ENCODE assay signal across 18 cellular contexts in genomic region chr12:32125455-32126084, GRCh38. TPM values are rescaled to one million over a fixed set of nuclear protein-coding genes. Genes with fewer than 3 reads are reported as not detected.
DNase-seq lines count a peak whose midpoint lies in the region; FAIRE-seq and TF ChIP-seq lines count a peak whose summit lies in the region.
"Had no signal": no experiment of that assay in that cellular context is flagged by ENCODE, and none has a peak within 500 bp of the region (broad histone marks: within the 10 kb centered on the region; RNA-seq: fewer than 3 reads in every experiment).

No MANE protein-coding gene starts in this region.

- no peak overlapping the region for H4K5ac ChIP-seq in H9 (ENCODE audit: insufficient read length, low read depth, low read length)

- H2AFZ ChIP-seq in H9 (ENCODE audit: low read length): no peak overlapping the region
- no peak overlapping the region for H2AFZ ChIP-seq in endothelial cell of umbilical vein (ENCODE audit: low read depth, low read length)

- H3K9ac ChIP-seq in H9 (ENCODE audit: extremely low read depth, insufficient read length, low read length) (no peak overlapping the region), endothelial cell of umbilical vein (replicated peaks; ENCODE audit: extremely low read depth, insufficient read depth, low read length) (no peak overlapping the region)

- H3K27me3 ChIP-seq in H9 (ENCODE audit: insufficient read depth, low read length) (no peaks in the 10 kb centered on the region), endothelial cell of umbilical vein (ENCODE audit: control insufficient read depth in 2 of 2, insufficient read depth in 2 of 2, low read length in 2 of 2) (no peaks in the 10 kb centered on the region), stomach (no peaks in the 10 kb centered on the region)
- H3K27me3 ChIP-seq: transverse colon had no signal

- no peak overlapping the region for H4K8ac ChIP-seq in H9 (replicated peaks; ENCODE audit: insufficient read length, low read depth, low read length)

- TF ChIP-seq POLR2A in endothelial cell of umbilical vein (IDR thresholded peaks at IDR 0.05; ENCODE audit: low read depth, low read length): no peak
- no peak for TF ChIP-seq POLR2A in stomach (IDR thresholded peaks at IDR 0.05)
- no peak for TF ChIP-seq POLR2A in GM12892 (IDR thresholded peaks at IDR 0.05; ENCODE audit: low read depth, low read length)

- intact Hi-C loops in endothelial cell of umbilical vein (cut with micrococcal nuclease) (no loop called here), stomach (cut with DNase I; ENCODE audit: low total_unique reads) (no loop called here)

- FAIRE-seq in endothelial cell of umbilical vein (lab: Jason Lieb, UNC) (peak; percentile 59), GM12892 (lab: Jason Lieb, UNC) (no peak)
- FAIRE-seq: small intestine had no signal

- H3K36me3 ChIP-seq in endothelial cell of umbilical vein (ENCODE audit: control insufficient read depth in 2 of 2, extremely low read depth in 1 of 2, insufficient read depth in 2 of 2, low read length in 2 of 2) (no peaks in the 10 kb centered on the region), stomach (no peaks in the 10 kb centered on the region)
- H3K36me3 ChIP-seq: transverse colon had no signal

- no peak overlapping the region for H3K4me3 Mint-ChIP-seq in H9
- H3K4me3 Mint-ChIP-seq: activated naive CD8-positive, alpha-beta T cell treated with anti-CD3 and anti-CD28 coated beads for 36 hours; CD14-positive monocyte; central memory CD8-positive, alpha-beta T cell; naive thymus-derived CD4-positive, alpha-beta T cell had no signal

- DNase-seq in H9 (no peak), NCI-H226 (peak; percentile 42), endothelial cell of umbilical vein (ENCODE audit: low read depth, low spot score) (no peak), retinal pigment epithelial cell (ENCODE audit: low read depth) (peak; percentile 74), stomach (no peak), GM12892 (ENCODE audit: insufficient read length) (no peak), NCI-H1930 (lab: John Stamatoyannopoulos, UW) (no peak)
- DNase-seq: activated CD4-positive, alpha-beta T cell treated with anti-CD3 and anti-CD28 coated beads for 48 hours; activated naive CD8-positive, alpha-beta T cell treated with anti-CD3 and anti-CD28 coated beads for 36 hours; activated T-cell treated with anti-CD3 and anti-CD28 coated beads, Interleukin-2, amount 50 U/mL, for 48 hours; DMS53; foreskin melanocyte; KBM-7; naive thymus-derived CD4-positive, alpha-beta T cell; small intestine; transverse colon had no signal

- no peaks in the 10 kb centered on the region for H3K23me2 ChIP-seq in H9 (ENCODE audit: insufficient read length, low read depth, low read length, poor library complexity, severe bottlenecking)

- H4K91ac ChIP-seq in H9 (ENCODE audit: insufficient read length, low read depth, low read length): no peak overlapping the region

- H3K36me3 Mint-ChIP-seq in H9 (ENCODE audit: insufficient read depth in 1 of 3, low read depth in 3 of 3): peaks cover 7 to 35% (median 16%) of the 10 kb centered on the region in 3 experiments; a peak in 6 of 7 replicates
- H3K36me3 Mint-ChIP-seq: activated naive CD8-positive, alpha-beta T cell treated with anti-CD3 and anti-CD28 coated beads for 36 hours; CD14-positive monocyte had no signal

- no peak overlapping the region for H2AK5ac ChIP-seq in H9 (ENCODE audit: insufficient read length, low read length)

- H3K56ac ChIP-seq in H9 (ENCODE audit: insufficient read length, low read depth, low read length): no peak overlapping the region

- no peak overlapping the region for H2BK12ac ChIP-seq in H9 (ENCODE audit: insufficient read length, low read depth, low read length)

- peaks cover 5% of the 10 kb centered on the region; the same call in 1 of the 2 replicates for H3K4me1 ChIP-seq in H9 (ENCODE audit: insufficient read depth, low read length)
- peaks cover under 1% of the 10 kb centered on the region for H3K4me1 ChIP-seq in endothelial cell of umbilical vein (ENCODE audit: control insufficient read depth, extremely low read depth, insufficient read depth, low read length)
- no peaks in the 10 kb centered on the region for H3K4me1 ChIP-seq in stomach
- H3K4me1 ChIP-seq: transverse colon had no signal

- peaks cover 33 to 40% of the 10 kb centered on the region in 2 experiments for H3K4me1 Mint-ChIP-seq in H9
- H3K4me1 Mint-ChIP-seq: CD14-positive monocyte had no signal

- H3K27ac Mint-ChIP-seq in H9: peak overlapping the region; percentile 16 to 90 (median 24); a peak in 6 of 7 replicates
- H3K27ac Mint-ChIP-seq: activated naive CD8-positive, alpha-beta T cell treated with anti-CD3 and anti-CD28 coated beads for 36 hours; CD14-positive monocyte had no signal

- H3K27ac ChIP-seq in H9 (ENCODE audit: insufficient read length, low read depth, low read length) (no peak overlapping the region), endothelial cell of umbilical vein (ENCODE audit: insufficient read depth, low read depth, low read length) (no peak overlapping the region), stomach (no peak overlapping the region)
- H3K27ac ChIP-seq: transverse colon had no signal

- CTCF ChIA-PET in endothelial cell of umbilical vein (lab: Charles Lee): interaction anchor here (0.7 to 1.8 kb wide), 5 partner anchors 9 to 430 kb away, joined by 3 to 6 read pairs (median 4); partner anchors contain the start of gene BICD1

- H3K9me3 ChIP-seq in H9 (ENCODE audit: control insufficient read depth, low read depth, low read length): no peaks in the 10 kb centered on the region
- no peaks in the 10 kb centered on the region for H3K9me3 ChIP-seq in endothelial cell of umbilical vein (replicated peaks; ENCODE audit: control insufficient read depth, insufficient read depth, low read length)
- no peaks in the 10 kb centered on the region for H3K9me3 ChIP-seq in stomach
- H3K9me3 ChIP-seq: transverse colon had no signal

- no peaks in the 10 kb centered on the region for H4K20me1 ChIP-seq in H9 (ENCODE audit: control insufficient read depth, insufficient read depth, insufficient read length)
- H4K20me1 ChIP-seq in endothelial cell of umbilical vein (replicated peaks; ENCODE audit: control insufficient read depth, extremely low read depth, insufficient read depth, low read length): no peaks in the 10 kb centered on the region

- no peak overlapping the region for H3K4ac ChIP-seq in H9 (ENCODE audit: low read depth, low read length)

- no peak overlapping the region for H3T11ph ChIP-seq in H9 (ENCODE audit: low read length)

- H3K4me3 ChIP-seq in endothelial cell of umbilical vein (replicated peaks in 1 of 3; ENCODE audit: insufficient read depth in 1 of 3, low read depth in 1 of 3, low read length in 3 of 3): no peak overlapping the region
- no peak overlapping the region for H3K4me3 ChIP-seq in retinal pigment epithelial cell (ENCODE audit: low read length)
- H3K4me3 ChIP-seq in stomach: no peak overlapping the region
- H3K4me3 ChIP-seq: transverse colon had no signal

- H3K18ac ChIP-seq in H9 (ENCODE audit: insufficient read length, low read depth, low read length): no peak overlapping the region

- no peaks in the 10 kb centered on the region for H3K9me3 Mint-ChIP-seq in H9
- H3K9me3 Mint-ChIP-seq: activated naive CD8-positive, alpha-beta T cell treated with anti-CD3 and anti-CD28 coated beads for 36 hours; CD14-positive monocyte; central memory CD8-positive, alpha-beta T cell; naive thymus-derived CD4-positive, alpha-beta T cell had no signal

- no CpG with 5 or more reads among the region's 7 CpGs for WGBS in H9 (ENCODE audit: extremely low coverage, insufficient read length, low lambda C conversion rate)
- 90 to 97% (median 95%) methylated on average over 7 of the region's 7 CpGs for WGBS in stomach, 5 donors

- no peaks in the 10 kb centered on the region for H3K27me3 Mint-ChIP-seq in H9 (ENCODE audit: low read depth)
- H3K27me3 Mint-ChIP-seq: activated naive CD8-positive, alpha-beta T cell treated with anti-CD3 and anti-CD28 coated beads for 36 hours; central memory CD8-positive, alpha-beta T cell; naive thymus-derived CD4-positive, alpha-beta T cell had no signal

- no TSS peak for BruUV-seq in endothelial cell of umbilical vein (replicated peaks; lab: Mats Ljungman, UMichigan)

- H2BK20ac ChIP-seq in H9 (ENCODE audit: low read depth, low read length, poor library complexity, severe bottlenecking): no peak overlapping the region

- no peak overlapping the region for H2BK15ac ChIP-seq in H9 (ENCODE audit: low read depth, low read length)

- POLR2A ChIA-PET in endothelial cell of umbilical vein (lab: Charles Lee): no interaction called here

- H3K79me2 ChIP-seq in H9 (ENCODE audit: insufficient read depth, low read length) (peaks cover 8% of the 10 kb centered on the region; the same call in 1 of the 2 replicates), endothelial cell of umbilical vein (ENCODE audit: control insufficient read depth, insufficient read depth, low read length) (peaks cover 8% of the 10 kb centered on the region)

- H3K4me2 ChIP-seq in H9 (ENCODE audit: insufficient read depth, insufficient read length, low read length) (no peak overlapping the region), endothelial cell of umbilical vein (ENCODE audit: insufficient read depth, low read length) (no peak overlapping the region)

- H3K79me1 ChIP-seq in H9 (ENCODE audit: insufficient read depth, low read depth, low read length, poor library complexity, severe bottlenecking): peaks cover 7% of the 10 kb centered on the region

- TF ChIP-seq CTCF in H9 (conservative IDR thresholded peaks at IDR 0.05) (no peak), endothelial cell of umbilical vein (IDR thresholded peaks at IDR 0.05; ENCODE audit: extremely low read depth in 1 of 2, insufficient read depth in 1 of 2, low read depth in 1 of 2, low read length in 2 of 2) (no peak), retinal pigment epithelial cell (conservative IDR thresholded peaks at IDR 0.05; ENCODE audit: low read depth, low read length) (no peak), stomach (IDR thresholded peaks at IDR 0.05) (no peak)

- no peaks in the 10 kb centered on the region for H3K9me1 ChIP-seq in endothelial cell of umbilical vein (replicated peaks; ENCODE audit: control insufficient read depth, extremely low read depth, insufficient read depth, low read length)

- no peak overlapping the region for H2BK5ac ChIP-seq in H9 (ENCODE audit: insufficient read length, low read length)

- no peak overlapping the region for H3K14ac ChIP-seq in H9 (ENCODE audit: insufficient read depth, low read length)

- dilution Hi-C loops in endothelial cell of umbilical vein (cut with MboI; ENCODE audit: extremely low pct_ligation_motif_present, low sequenced_read_pairs): no loop called here

- H3K23ac ChIP-seq in H9 (ENCODE audit: insufficient read length, low read depth, low read length): no peak overlapping the region

- no peak overlapping the region for H2BK120ac ChIP-seq in H9 (ENCODE audit: low read depth, low read length, poor library complexity, severe bottlenecking)

- TF ChIP-seq EP300 in stomach (IDR thresholded peaks at IDR 0.05): no peak

RNA-seq across cellular contexts. Expression of gene BICD1, which starts 18.9 kb away (rescaled TPM):
- 128 and 134 TPM in 2 replicates for total RNA-seq in H9 (2021)
- total RNA-seq in endothelial cell of umbilical vein: 45.8 and 51.0 TPM in 2 replicates
- 12.2 and 13.9 TPM in 2 replicates for polyA plus RNA-seq in endothelial cell of umbilical vein
- 9.3 and 9.5 TPM in 2 replicates for polyA plus RNA-seq in endothelial cell of umbilical vein (2011; cell fraction: cytosol; rRNA removed)
- 41.1 and 45.4 TPM in 2 replicates for polyA plus RNA-seq in endothelial cell of umbilical vein (2011; cell fraction: nucleus; rRNA removed)
- 22.2 and 24.6 TPM in 2 replicates for polyA plus RNA-seq in endothelial cell of umbilical vein (2012)
- 56.6 and 66.6 TPM in 2 replicates for polyA minus RNA-seq in endothelial cell of umbilical vein
- polyA minus RNA-seq in endothelial cell of umbilical vein (2011; cell fraction: cytosol; rRNA and poly(A)+ RNA removed): 8.1 TPM
- polyA minus RNA-seq in endothelial cell of umbilical vein (2011; cell fraction: nucleus; rRNA and poly(A)+ RNA removed): 145 TPM in 2 replicates
- total RNA-seq in stomach: 10 to 100 TPM in 1 of 5 donors, 1 to 10 TPM in 4; 1.7 to 17.3 (median 2.7) TPM
- 1 to 10 TPM; 1.6 to 1.8 (median 1.7) TPM for polyA plus RNA-seq in stomach
- polyA plus RNA-seq in GM12892 (2012; ENCODE audit: missing spikeins): 17.6 TPM

Comparison
In these comparisons a context has a peak if more than half of its experiments do, and no peak if none do; other contexts are left out.
1. DNase-seq: peak in NCI-H226 (single experiment) and retinal pigment epithelial cell (single experiment); none in H9 (single experiment), endothelial cell of umbilical vein (single experiment), stomach (single experiment), GM12892 (single experiment) and NCI-H1930 (0 of 2).